30 cellular contexts compared by ENCODE assay signal in genomic region chr2:223003191-223003590, GRCh38. TPM values are rescaled to one million over a fixed set of nuclear protein-coding genes. Genes with fewer than 3 reads are reported as not detected.
"Had no signal": no experiment of that assay in that cellular context is flagged by ENCODE, and none has a peak within 500 bp of the region (broad histone marks: within the 10 kb centered on the region; RNA-seq: fewer than 3 reads in every experiment).

No MANE protein-coding gene starts in this region.

- H3K27me3 ChIP-seq: adrenal gland had no signal

- H3K4me1 ChIP-seq: adrenal gland had no signal

- H3K4me3 Mint-ChIP-seq: activated CD8-positive, alpha-beta T cell treated with anti-CD3 and anti-CD28 coated beads, Interleukin-2, amount 10 ng/mL, durations not matched to agents 7 days and 5 days; activated naive CD4-positive, alpha-beta T cell treated with anti-CD3 and anti-CD28 coated beads for 36 hours; activated T-cell treated with anti-CD3 and anti-CD28 coated beads, Interleukin-2, amount 50 U/mL, for 24 hours; brain had no signal

- H3K9me3 ChIP-seq: adrenal gland had no signal

- DNase-seq: activated CD4-positive, alpha-beta T cell treated with anti-CD3 and anti-CD28 coated beads for 1 hour; activated CD4-positive, alpha-beta T cell treated with anti-CD3 and anti-CD28 coated beads for 48 hours; activated CD4-positive, alpha-beta T cell treated with anti-CD3 and anti-CD28 coated beads, Interleukin-2, amount 50 U/mL, for 48 hours; activated CD4-positive, CD25-positive, alpha-beta regulatory T cell; activated CD8-positive, alpha-beta T cell treated with anti-CD3 and anti-CD28 coated beads, Interleukin-2, amount 10 ng/mL, durations not matched to agents 7 days and 5 days; activated gamma-delta T cell; activated naive CD4-positive, alpha-beta T cell treated with anti-CD3 and anti-CD28 coated beads for 36 hours; activated T-cell treated with anti-CD3 and anti-CD28 coated beads, Interleukin-2, amount 50 U/mL, for 24 hours; adrenal gland; caudate nucleus; cerebellar nuclear complex; Karpas-422; KBM-7; NCI-H1105; NCI-H1417 treated with DMSO at 0.1 percent for 48 hours; NCI-H187 treated with DMSO at 0.1 percent for 48 hours; NCI-H2081; NCI-H226; NCI-H446 treated with DMSO at 0.1 percent for 48 hours; NCI-H524; SHP77 treated with DMSO at 0.1 percent for 48 hours; T1000; WERI-Rb-1 had no signal

- H3K36me3 ChIP-seq: adrenal gland, WERI-Rb-1 had no signal

- H3K36me3 Mint-ChIP-seq: activated naive CD4-positive, alpha-beta T cell treated with anti-CD3 and anti-CD28 coated beads, Interleukin-2, amount 50 U/mL, for 72 hours; brain had no signal

- ATAC-seq: activated CD8-positive, alpha-beta T cell treated with anti-CD3 and anti-CD28 coated beads, Interleukin-2, amount 10 ng/mL, durations not matched to agents 7 days and 5 days; activated naive CD4-positive, alpha-beta T cell treated with anti-CD3 and anti-CD28 coated beads, Interleukin-2, amount 50 U/mL, for 72 hours; Panc1 had no signal

- H3K4me3 ChIP-seq: adrenal gland had no signal

- H3K27me3 Mint-ChIP-seq: brain had no signal

- H3K27ac ChIP-seq: adrenal gland, WERI-Rb-1 had no signal

- H3K9me3 Mint-ChIP-seq: activated naive CD4-positive, alpha-beta T cell treated with anti-CD3 and anti-CD28 coated beads for 36 hours; activated naive CD4-positive, alpha-beta T cell treated with anti-CD3 and anti-CD28 coated beads, Interleukin-2, amount 50 U/mL, for 72 hours; activated T-cell treated with anti-CD3 and anti-CD28 coated beads, Interleukin-2, amount 50 U/mL, for 24 hours; activated T-helper 2 cell treated with anti-CD3 and anti-CD28 coated beads, Interferon-gamma antibody, Interleukin-2, Interleukin-4, amounts not matched to agents 10 μg/mL and 5 μg/mL and 100 μg/mL, durations not matched to agents 14 hours and 24 hours and 36 hours had no signal

- H3K27ac Mint-ChIP-seq: activated CD8-positive, alpha-beta T cell treated with anti-CD3 and anti-CD28 coated beads, Interleukin-2, amount 10 ng/mL, durations not matched to agents 7 days and 5 days; activated naive CD4-positive, alpha-beta T cell treated with anti-CD3 and anti-CD28 coated beads for 36 hours; activated naive CD4-positive, alpha-beta T cell treated with anti-CD3 and anti-CD28 coated beads, Interleukin-2, amount 50 U/mL, for 72 hours; activated T-cell treated with anti-CD3 and anti-CD28 coated beads, Interleukin-2, amount 50 U/mL, for 24 hours; activated T-helper 2 cell treated with anti-CD3 and anti-CD28 coated beads, Interferon-gamma antibody, Interleukin-2, Interleukin-4, amounts not matched to agents 10 μg/mL and 5 μg/mL and 100 μg/mL, durations not matched to agents 14 hours and 24 hours and 36 hours had no signal

RNA-seq across cellular contexts. Expression of gene KCNE4, which starts 48.8 kb away (rescaled TPM):
- total RNA-seq: activated CD8-positive, alpha-beta T cell treated with anti-CD3 and anti-CD28 coated beads, Interleukin-2, amount 10 ng/mL, durations not matched to agents 7 days and 5 days; activated naive CD4-positive, alpha-beta T cell treated with anti-CD3 and anti-CD28 coated beads for 36 hours; activated naive CD4-positive, alpha-beta T cell treated with anti-CD3 and anti-CD28 coated beads, Interleukin-2, amount 50 U/mL, for 72 hours; activated T-helper 2 cell treated with anti-CD3 and anti-CD28 coated beads, Interferon-gamma antibody, Interleukin-2, Interleukin-4, amounts not matched to agents 10 μg/mL and 5 μg/mL and 100 μg/mL, durations not matched to agents 14 hours and 24 hours and 36 hours; MCF 10A; T-helper 1 cell treated with Interleukin-12 subunit alpha and Interleukin-12 subunit beta and Interleukin-4 antibody, amounts not matched to agents 30 ng/mL and 1 ng/mL, for 36 hours; T-helper 2 cell treated with Interferon-gamma antibody and Interleukin-4, amounts not matched to agents 100 ng/mL and 5 ng/mL, for 36 hours had no signal
